In the genomic region with DNA sequence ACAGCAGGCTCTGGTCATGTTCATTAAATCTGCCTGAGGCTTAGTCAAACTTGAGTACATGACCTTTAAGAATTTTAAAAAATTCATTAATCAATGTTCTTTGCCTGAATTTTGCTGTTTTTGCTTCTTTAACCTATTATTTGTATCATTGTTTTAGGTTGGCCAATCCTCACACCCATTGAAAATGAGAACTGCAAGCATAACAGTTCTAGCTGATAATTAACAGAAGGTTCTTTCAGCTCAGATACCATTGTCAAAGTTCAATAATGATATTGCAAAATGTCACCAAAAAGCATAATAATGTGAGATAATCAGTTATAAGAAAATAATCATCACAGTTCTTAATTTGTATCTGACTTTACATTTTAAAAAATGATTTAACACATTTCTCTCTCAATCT, we compare ENCODE assay signal across 23 cellular contexts.
A peak's percentile ranks its signal among the peaks of the same experiment; 100 is the strongest.
DNase-seq lines count a peak whose midpoint lies in the region; ATAC-seq lines count a peak whose summit lies in the region.
"Had no signal": no experiment of that assay in that cellular context is flagged by ENCODE, and none has a peak within 500 bp of the region (broad histone marks: within the 10 kb centered on the region; RNA-seq: fewer than 3 reads in every experiment).

No MANE protein-coding gene starts in this region.

- ATAC-seq in left lobe of liver, result peak; percentile 72
- ATAC-seq in GM18858 (IDR thresholded peaks at IDR 0.05; ENCODE audit: unreplicated experiment), result no peak
- ATAC-seq: A549; CD8-positive, alpha-beta T cell had no signal

- DNase-seq in left lobe of liver (ENCODE audit: low spot score), result no peak
- DNase-seq: 8988T; ACHN; AML-193; BE2C; C1 segment of cervical spinal cord; Caco-2; Calu3; CD4-positive, alpha-beta memory T cell; CD4-positive, alpha-beta T cell; CD4-positive, CD25-positive, alpha-beta regulatory T cell; CD8-positive, alpha-beta memory T cell; CD8-positive, alpha-beta T cell; COR-L47; DMS 273 treated with DMSO at 0.1 percent for 48 hours; DMS153; DMS53; DMS79; DMS79 treated with DMSO at 0.1 percent for 48 hours; DND-41; EL had no signal
